18 cellular contexts compared by ENCODE assay signal in the genomic region with DNA sequence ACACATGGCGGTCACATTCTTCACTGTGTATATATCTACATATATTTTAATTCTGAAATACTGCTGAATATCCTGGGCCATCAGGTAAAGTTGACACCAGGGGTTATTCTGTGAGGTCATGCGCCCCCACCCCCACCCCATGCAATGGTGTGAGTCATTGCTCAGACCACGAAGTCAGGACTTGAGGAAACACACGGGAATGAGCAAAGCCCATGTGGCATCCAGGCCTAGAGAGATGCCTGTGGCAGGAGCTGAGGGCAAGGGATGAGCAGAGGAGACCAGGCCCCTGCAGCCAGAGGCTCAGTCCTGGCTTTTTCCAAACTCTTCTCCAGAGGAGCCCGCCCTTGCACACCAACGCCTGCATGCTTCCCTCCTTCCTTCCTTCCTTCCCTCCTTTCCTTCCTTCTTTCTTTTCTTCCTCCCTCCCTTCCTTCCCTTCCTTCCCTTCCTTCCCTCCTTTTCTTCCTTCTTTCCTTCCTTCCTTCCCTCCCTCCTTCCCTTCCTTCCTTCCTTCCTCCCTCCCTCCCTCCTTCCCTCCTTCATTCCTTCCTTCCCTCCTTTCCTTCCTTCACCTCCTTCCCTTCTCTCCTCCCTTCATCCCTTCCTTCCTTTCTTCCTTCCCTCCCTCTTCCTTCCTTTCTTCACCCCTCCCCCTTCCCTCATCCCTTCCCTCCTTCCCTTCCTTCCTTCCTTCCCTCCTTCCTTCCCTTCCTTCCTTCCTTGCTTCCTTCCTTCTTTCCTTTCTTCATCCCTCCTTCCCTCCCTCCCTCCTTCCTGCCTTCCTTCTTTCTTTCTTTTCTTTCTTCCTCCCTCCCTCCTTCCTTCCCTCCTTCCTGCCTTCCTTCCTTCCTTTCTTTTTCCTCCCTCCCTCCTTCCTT.
"Had no signal": no experiment of that assay in that cellular context is flagged by ENCODE, and none has a peak within 500 bp of the region (broad histone marks: within the 10 kb centered on the region; RNA-seq: fewer than 3 reads in every experiment).

No MANE protein-coding gene starts in this region.

- DNase-seq: activated CD4-positive, alpha-beta T cell treated with anti-CD3 and anti-CD28 coated beads for 1 hour; activated gamma-delta T cell; activated T-cell treated with anti-CD3 and anti-CD28 coated beads, Interleukin-2, amount 50 U/mL, for 72 hours; cerebellar nuclear complex; cortex of kidney; effector CD4-positive, alpha-beta T cell; heart right ventricle; left cardiac atrium; mesenchymal stem cell; naive thymus-derived CD8-positive, alpha-beta T cell; ovary; psoas muscle; right cardiac atrium had no signal

- H3K9me3 ChIP-seq: gastroesophageal sphincter, heart right ventricle, ovary, psoas muscle, tibial nerve, vagina had no signal

- H3K4me3 ChIP-seq: gastroesophageal sphincter, heart right ventricle, ovary, psoas muscle, skin epidermis, tibial nerve, vagina had no signal

- H3K27me3 ChIP-seq: heart right ventricle, ovary, tibial nerve, vagina had no signal

- H3K4me1 ChIP-seq: gastroesophageal sphincter, heart right ventricle, psoas muscle, tibial nerve, vagina had no signal

- H3K36me3 ChIP-seq: gastroesophageal sphincter, ovary, tibial nerve, vagina had no signal

- H3K27ac ChIP-seq: gastroesophageal sphincter, heart right ventricle, ovary, psoas muscle, skin epidermis, tibial nerve, vagina, VCaP had no signal
